Comparison of ENCODE assay signal across 8 cellular contexts in the genomic region with DNA sequence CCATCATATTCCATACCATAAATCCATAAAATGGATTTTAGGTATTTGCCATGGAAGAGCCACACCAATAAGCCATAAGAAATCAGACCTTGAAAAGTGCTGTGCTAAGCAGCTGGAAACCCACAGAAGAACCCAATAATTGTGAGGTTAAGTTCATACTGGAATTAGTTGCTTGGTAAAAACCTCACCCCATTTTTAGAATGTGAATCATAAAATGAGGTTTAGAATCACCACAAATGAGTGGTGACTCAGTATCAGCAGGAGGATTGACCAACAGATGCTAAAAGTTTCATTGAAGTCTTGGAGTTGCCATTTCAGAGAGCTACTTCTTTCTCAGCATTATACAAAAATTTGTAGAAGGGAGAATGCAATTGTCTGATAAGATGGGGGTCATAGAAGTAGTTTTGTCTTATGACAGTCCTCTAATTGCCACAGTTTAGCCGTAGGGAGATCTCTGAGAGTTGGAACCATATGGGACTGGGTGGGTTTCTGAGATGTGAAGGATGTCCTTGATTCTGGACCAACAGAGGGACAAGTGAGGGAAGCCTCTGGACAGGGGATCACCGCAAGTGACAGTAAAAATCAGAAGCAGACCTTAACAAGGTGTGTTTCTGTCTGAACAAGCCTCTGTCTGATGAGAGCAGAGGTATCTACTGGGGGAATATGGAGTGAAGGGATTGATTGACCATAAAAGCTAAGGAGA.
A peak's percentile ranks its signal among the peaks of the same experiment; 100 is the strongest.
DNase-seq lines count a peak whose midpoint lies in the region; ATAC-seq and TF ChIP-seq lines count a peak whose summit lies in the region.

No MANE protein-coding gene starts in this region.

- H3K9me3 ChIP-seq in tibial artery = peaks cover 0 to 3% (median 0%) of the 10 kb centered on the region in 3 donors

- intact Hi-C loops in tibial artery (cut with DNase I; ENCODE audit: low total_unique reads) = no loop called here

- H3K36me3 ChIP-seq in ACC112 (ENCODE audit: insufficient read depth, low read length) (no peaks in the 10 kb centered on the region), tibial artery (no peaks in the 10 kb centered on the region)

- H3K27ac ChIP-seq in ACC112 (ENCODE audit: low read depth, low read length) (peak overlapping the region; percentile 99), tibial artery (no peak overlapping the region)

- H3K27me3 ChIP-seq in ACC112 (ENCODE audit: insufficient read depth, low read length) (no peaks in the 10 kb centered on the region; the same call in 1 of the 2 replicates), tibial artery (no peaks in the 10 kb centered on the region)

- TF ChIP-seq CTCF in foreskin fibroblast (IDR thresholded peaks at IDR 0.05; ENCODE audit: low read depth, low read length) (no peak), tibial artery (IDR thresholded peaks at IDR 0.05) (no peak)

- peak overlapping the region; percentile 59 for H3K4me3 ChIP-seq in ACC112 (ENCODE audit: low read depth, low read length)
- H3K4me3 ChIP-seq in foreskin fibroblast (ENCODE audit: low read depth in 1 of 2, low read length in 2 of 2) = no peak overlapping the region
- no peak overlapping the region for H3K4me3 ChIP-seq in tibial artery

- peak; percentile 61 for ATAC-seq in GM21447 (IDR thresholded peaks at IDR 0.05; ENCODE audit: unreplicated experiment)

- no peak overlapping the region for H2AFZ ChIP-seq in ACC112 (ENCODE audit: low read length, unreplicated experiment)

- H3K4me1 ChIP-seq in ACC112 (ENCODE audit: control insufficient read depth, insufficient read depth, low read length, unreplicated experiment) (peaks cover 30% of the 10 kb centered on the region), tibial artery (peaks cover 0 to 4% (median 0%) of the 10 kb centered on the region in 4 donors)

- DNase-seq in NOMO-1 treated with DMSO at 0.1 percent for 48 hours (lab: John Stamatoyannopoulos, UW; ENCODE audit: unreplicated experiment) = peak; percentile 96
- DNase-seq in foreskin fibroblast = peak; percentile 48 to 89
- DNase-seq in activated effector memory CD4-positive, alpha-beta T cell treated with Interleukin-2 at 50 U/mL for 16 hours = no peak
- DNase-seq in KG1 (lab: John Stamatoyannopoulos, UW) = no peak
- DNase-seq in DMS114 treated with DMSO at 0.1 percent for 48 hours (lab: John Stamatoyannopoulos, UW; ENCODE audit: unreplicated experiment) = no peak
- DNase-seq in tibial artery = no peak

- H3K79me2 ChIP-seq in ACC112 (ENCODE audit: control insufficient read depth, insufficient read depth, low read length, unreplicated experiment) = no peaks in the 10 kb centered on the region

Comparison
In these comparisons a context has a peak if more than half of its experiments do, and no peak if none do; other contexts are left out.
1. DNase-seq: peak in NOMO-1 treated with DMSO at 0.1 percent for 48 hours (single experiment) and foreskin fibroblast (2 of 2); none in activated effector memory CD4-positive, alpha-beta T cell treated with Interleukin-2 at 50 U/mL for 16 hours (single experiment), KG1 (single experiment), DMS114 treated with DMSO at 0.1 percent for 48 hours (single experiment) and tibial artery (0 of 2).